8 cellular contexts compared by ENCODE assay signal in the genomic region with DNA sequence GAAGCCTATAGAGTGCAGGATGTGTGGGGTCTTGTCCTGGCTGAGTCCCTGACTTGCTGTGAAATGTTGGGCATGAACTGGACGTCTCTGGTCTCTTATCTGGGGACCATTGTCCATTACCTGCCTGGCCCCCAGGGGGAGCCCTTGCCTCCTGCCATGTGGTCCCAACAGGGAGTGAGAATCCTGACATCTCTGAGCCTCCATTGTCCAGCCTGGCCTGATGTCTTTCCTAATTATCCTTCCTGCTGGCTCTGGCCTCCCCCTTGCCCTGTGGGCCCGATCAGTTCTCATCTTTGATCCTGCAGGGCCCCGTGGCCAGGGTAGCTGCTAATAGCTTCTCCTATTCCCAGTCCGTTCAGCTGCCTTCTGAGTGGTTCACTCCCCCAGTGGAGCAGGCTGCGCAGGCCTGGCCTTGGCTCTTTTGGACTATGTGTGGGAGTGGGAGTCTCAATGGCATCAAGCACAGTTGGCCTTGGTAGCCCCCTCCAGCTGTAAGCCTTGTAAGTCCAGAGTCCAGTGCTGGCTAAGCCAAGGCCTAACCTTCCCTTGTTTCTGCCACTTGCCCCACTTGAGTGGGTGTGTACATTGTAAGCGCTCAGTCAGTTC.
A peak's percentile ranks its signal among the peaks of the same experiment; 100 is the strongest.
DNase-seq lines count a peak whose midpoint lies in the region; TF ChIP-seq lines count a peak whose summit lies in the region.

No MANE protein-coding gene starts in this region.

- no peak for DNase-seq in AG09309 (ENCODE audit: low read depth)
- peak; percentile 32 for DNase-seq in HK-2 (ENCODE audit: unreplicated experiment)
- DNase-seq in activated CD4-positive, alpha-beta T cell treated with anti-CD3 and anti-CD28 coated beads for 24 hours (ENCODE audit: low read depth in 2 of 2), result peak; percentile 36 to 46
- DNase-seq in dermis blood vessel endothelial cell, result peak; percentile 40
- DNase-seq in myocyte (ENCODE audit: low read depth), result peak; percentile 28
- DNase-seq in transverse colon, result peak; percentile 64
- DNase-seq in NCI-H2196 treated with DMSO at 0.1 percent for 48 hours (lab: John Stamatoyannopoulos, UW; ENCODE audit: unreplicated experiment), result no peak
- DNase-seq in cortex of kidney (lab: John Stamatoyannopoulos, UW), result no peak

- intact Hi-C loops in transverse colon (cut with DNase I; ENCODE audit: low total_unique reads), result no loop called here

- TF ChIP-seq CTCF in AG09309 (IDR thresholded peaks at IDR 0.05; ENCODE audit: control insufficient read depth, insufficient read depth, low read depth, low read length, missing control alignments), result peak; percentile 56
- peak; percentile 54 to 62 (median 58) for TF ChIP-seq CTCF in transverse colon (IDR thresholded peaks at IDR 0.05)

- WGBS in transverse colon (ENCODE audit: low coverage in 1 of 2), 2 donors, result 85% methylated on average over 6 of the region's 6 CpGs; no CpG with 5 or more reads in 1 of the 2 donors

- H3K4me3 ChIP-seq in AG09309 (ENCODE audit: control insufficient read depth, low read depth, low read length) (no peak overlapping the region), transverse colon (no peak overlapping the region)

- in situ Hi-C loops in transverse colon (cut with MboI; ENCODE audit: low pct_ligation_motif_present in 1 of 4, low pct_unique_long_range_greater_than_20kb in 1 of 4, low sequenced_read_pairs in 3 of 4), result no loop called here

- TF ChIP-seq POLR2A in transverse colon (IDR thresholded peaks at IDR 0.05), result no peak

- H3K27me3 ChIP-seq in transverse colon, result no peaks in the 10 kb centered on the region

- no peak overlapping the region for H3K27ac ChIP-seq in transverse colon

- TF ChIP-seq EP300 in transverse colon (IDR thresholded peaks at IDR 0.05; ENCODE audit: low read depth), result no peak

- H3K9me3 ChIP-seq in transverse colon, result no peaks in the 10 kb centered on the region

- no peaks in the 10 kb centered on the region for H3K4me1 ChIP-seq in transverse colon

- H3K36me3 ChIP-seq in transverse colon, result no peaks in the 10 kb centered on the region

Comparison
In these comparisons a context has a peak if more than half of its experiments do, and no peak if none do; other contexts are left out.
1. DNase-seq: peak in HK-2 (single experiment), activated CD4-positive, alpha-beta T cell treated with anti-CD3 and anti-CD28 coated beads for 24 hours (2 of 2), dermis blood vessel endothelial cell (single experiment), myocyte (single experiment) and transverse colon (single experiment); none in AG09309 (single experiment), NCI-H2196 treated with DMSO at 0.1 percent for 48 hours (single experiment) and cortex of kidney (single experiment).